Comparison of ENCODE assay signal across 31 cellular contexts in the genomic region with DNA sequence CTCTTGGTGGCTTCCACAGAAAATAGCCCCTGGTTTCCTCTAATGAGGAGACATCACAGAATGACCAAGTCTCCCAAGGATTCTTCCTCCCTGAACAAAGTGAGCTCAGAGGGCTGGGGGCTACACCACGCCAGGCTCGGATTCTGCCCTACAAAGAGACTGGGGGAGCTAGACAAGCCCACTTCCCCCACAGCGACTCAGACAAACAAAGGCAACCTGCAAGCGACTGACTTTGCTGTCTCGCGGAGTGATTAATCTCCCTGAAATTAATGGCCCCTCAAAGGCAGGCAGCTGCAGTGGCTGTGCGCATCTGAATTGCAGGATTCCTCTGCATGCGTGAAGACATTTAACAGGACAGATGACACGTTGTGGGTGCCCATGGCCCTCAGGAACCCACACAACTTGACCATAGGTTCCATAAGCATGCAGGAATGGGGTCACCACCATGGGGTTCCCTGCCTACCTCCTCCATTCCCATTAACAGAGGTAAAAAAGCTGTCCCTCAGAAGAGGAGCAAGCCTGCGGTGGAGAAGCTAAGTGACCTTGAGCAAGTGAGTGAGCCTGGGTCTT. TPM values are rescaled to one million over a fixed set of nuclear protein-coding genes. Genes with fewer than 3 reads are reported as not detected.
"Had no signal": no experiment of that assay in that cellular context is flagged by ENCODE, and none has a peak within 500 bp of the region (broad histone marks: within the 10 kb centered on the region; RNA-seq: fewer than 3 reads in every experiment).

No MANE protein-coding gene starts in this region.

- H3K36me3 ChIP-seq: cardiac muscle cell, colonic mucosa, gastroesophageal sphincter, spleen, transverse colon had no signal

- H3K27me3 ChIP-seq: body of pancreas, cardiac muscle cell, colonic mucosa, hepatocyte, testis had no signal

- H3K4me1 Mint-ChIP-seq: activated B cell treated with CpG ODN at 0.5 μM for 24 hours; activated CD8-positive, alpha-beta memory T cell treated with anti-CD3 and anti-CD28 coated beads, Interleukin-2, amount 10 ng/mL, durations not matched to agents 7 days and 5 days had no signal

- DNase-seq: activated B cell treated with CpG ODN at 0.5 μM for 24 hours; activated CD4-positive, alpha-beta T cell treated with anti-CD3 and anti-CD28 coated beads, Interleukin-2, amount 50 U/mL, for 1 hour; activated CD8-positive, alpha-beta memory T cell treated with anti-CD3 and anti-CD28 coated beads, Interleukin-2, amount 10 ng/mL, durations not matched to agents 7 days and 5 days; activated CD8-positive, alpha-beta T cell treated with anti-CD3 and anti-CD28 coated beads, Interleukin-2, amount 10 ng/mL, durations not matched to agents 7 days and 5 days; activated T-cell treated with anti-CD3 and anti-CD28 coated beads, Interleukin-2, amount 50 U/mL, for 48 hours; anterior cingulate cortex; body of pancreas; cerebellar nuclear complex; colonic mucosa; dorsolateral prefrontal cortex; effector memory CD4-positive, alpha-beta T cell; erythroblast; islet precursor cell; left ventricle myocardium superior; mammary epithelial cell; occipital lobe; right cardiac atrium; spleen; stimulated activated naive CD8-positive, alpha-beta T cell treated with anti-CD3 and anti-CD28 coated beads, Interleukin-15, Interleukin-2, amounts not matched to agents 100 U/mL and 50 U/mL, for 24 hours; testis; transverse colon had no signal

- H3K9me3 ChIP-seq: body of pancreas, colonic mucosa, gastroesophageal sphincter, spleen, testis, transverse colon had no signal

- H3K4me2 ChIP-seq: hepatocyte had no signal

- H3K9me3 Mint-ChIP-seq: activated B cell treated with CpG ODN at 0.5 μM for 24 hours; activated T-helper 2 cell treated with anti-CD3 and anti-CD28 coated beads, Interferon-gamma antibody, Interleukin-2, Interleukin-4, amounts not matched to agents 10 μg/mL and 5 μg/mL and 100 μg/mL, durations not matched to agents 14 hours and 24 hours and 36 hours; nephron; T-helper 2 cell treated with Interferon-gamma antibody and Interleukin-4, amounts not matched to agents 5 μg/mL and 100 μg/mL, for 36 hours had no signal

- ATAC-seq: activated CD8-positive, alpha-beta memory T cell treated with anti-CD3 and anti-CD28 coated beads, Interleukin-2, amount 10 ng/mL, durations not matched to agents 7 days and 5 days; activated CD8-positive, alpha-beta T cell treated with anti-CD3 and anti-CD28 coated beads, Interleukin-2, amount 10 ng/mL, durations not matched to agents 7 days and 5 days; body of pancreas; gastroesophageal sphincter; left ventricle myocardium superior; right cardiac atrium; stimulated activated naive CD8-positive, alpha-beta T cell treated with anti-CD3 and anti-CD28 coated beads, Interleukin-15, Interleukin-2, amounts not matched to agents 100 U/mL and 50 U/mL, for 24 hours had no signal

- H2AFZ ChIP-seq: hepatocyte had no signal

- H3K4me3 Mint-ChIP-seq: activated B cell treated with CpG ODN at 0.5 μM for 24 hours; activated CD8-positive, alpha-beta memory T cell treated with anti-CD3 and anti-CD28 coated beads, Interleukin-2, amount 10 ng/mL, durations not matched to agents 7 days and 5 days; activated CD8-positive, alpha-beta T cell treated with anti-CD3 and anti-CD28 coated beads, Interleukin-2, amount 10 ng/mL, durations not matched to agents 7 days and 5 days; activated naive CD8-positive, alpha-beta T cell; nephron; T-helper 2 cell treated with Interferon-gamma antibody and Interleukin-4, amounts not matched to agents 5 μg/mL and 100 μg/mL, for 36 hours had no signal

- FAIRE-seq: urothelium cell line had no signal

- H3K4me3 ChIP-seq: body of pancreas, cardiac muscle cell, colonic mucosa, dorsolateral prefrontal cortex, gastroesophageal sphincter, hepatocyte, spleen, testis, transverse colon had no signal

- H3K27ac ChIP-seq: body of pancreas, cardiac muscle cell, colonic mucosa, dorsolateral prefrontal cortex, gastroesophageal sphincter, hepatocyte, spleen, testis, transverse colon had no signal

- H3K79me2 ChIP-seq: hepatocyte had no signal

- H3K36me3 Mint-ChIP-seq: activated CD8-positive, alpha-beta memory T cell treated with anti-CD3 and anti-CD28 coated beads, Interleukin-2, amount 10 ng/mL, durations not matched to agents 7 days and 5 days; activated naive CD8-positive, alpha-beta T cell had no signal

- H3K4me1 ChIP-seq: body of pancreas, colonic mucosa, gastroesophageal sphincter, spleen, testis, transverse colon had no signal

- H3K27ac Mint-ChIP-seq: activated B cell treated with CpG ODN at 0.5 μM for 24 hours; activated CD8-positive, alpha-beta memory T cell treated with anti-CD3 and anti-CD28 coated beads, Interleukin-2, amount 10 ng/mL, durations not matched to agents 7 days and 5 days; activated CD8-positive, alpha-beta T cell treated with anti-CD3 and anti-CD28 coated beads, Interleukin-2, amount 10 ng/mL, durations not matched to agents 7 days and 5 days; activated naive CD8-positive, alpha-beta T cell; activated T-helper 2 cell treated with anti-CD3 and anti-CD28 coated beads, Interferon-gamma antibody, Interleukin-2, Interleukin-4, amounts not matched to agents 10 μg/mL and 5 μg/mL and 100 μg/mL, durations not matched to agents 14 hours and 24 hours and 36 hours; nephron; T-helper 2 cell treated with Interferon-gamma antibody and Interleukin-4, amounts not matched to agents 5 μg/mL and 100 μg/mL, for 36 hours had no signal

RNA-seq across cellular contexts. Expression of gene CTXND1, which starts 18.4 kb away (rescaled TPM):
- total RNA-seq: activated B cell treated with CpG ODN at 0.5 μM for 24 hours; activated CD8-positive, alpha-beta memory T cell treated with anti-CD3 and anti-CD28 coated beads, Interleukin-2, amount 10 ng/mL, durations not matched to agents 7 days and 5 days; activated CD8-positive, alpha-beta T cell treated with anti-CD3 and anti-CD28 coated beads, Interleukin-2, amount 10 ng/mL, durations not matched to agents 7 days and 5 days; activated T-helper 2 cell treated with anti-CD3 and anti-CD28 coated beads, Interferon-gamma antibody, Interleukin-2, Interleukin-4, amounts not matched to agents 10 μg/mL and 5 μg/mL and 100 μg/mL, durations not matched to agents 14 hours and 24 hours and 36 hours; fibroblast of villous mesenchyme; mammary epithelial cell; pulmonary artery endothelial cell had no signal
- polyA plus RNA-seq: mammary epithelial cell had no signal
